36 cellular contexts compared by ENCODE assay signal in genomic region chr17:49873926-49874325, GRCh38. TPM values are rescaled to one million over a fixed set of nuclear protein-coding genes. Genes with fewer than 3 reads are reported as not detected.
"Had no signal": no experiment of that assay in that cellular context is flagged by ENCODE, and none has a peak within 500 bp of the region (broad histone marks: within the 10 kb centered on the region; RNA-seq: fewer than 3 reads in every experiment).

No MANE protein-coding gene starts in this region.

- H3K9me3 Mint-ChIP-seq: dendritic cell treated with granulocyte-macrophage colony-stimulating factor and Interleukin-4, amounts not matched to agents 40 ng/mL and 50 ng/mL, for 4 days; endodermal cell; naive thymus-derived CD8-positive, alpha-beta T cell; nephron progenitor cell had no signal

- H3K4me2 ChIP-seq: hepatocyte had no signal

- H3K36me3 ChIP-seq: colonic mucosa, gastrocnemius medialis, heart left ventricle, lower lobe of right lung, ovary, spleen, stomach, tibial artery, upper lobe of right lung, uterus had no signal

- H3K27ac ChIP-seq: colonic mucosa, epithelial cell of prostate, gastrocnemius medialis, heart left ventricle, hepatocyte, lower lobe of right lung, ovary, psoas muscle, skin epidermis, spleen, stomach, tibial artery, upper lobe of right lung, uterus had no signal

- H3K27ac Mint-ChIP-seq: dendritic cell treated with granulocyte-macrophage colony-stimulating factor and Interleukin-4, amounts not matched to agents 40 ng/mL and 50 ng/mL, for 4 days; endodermal cell; nephron progenitor cell had no signal

- H3K4me3 ChIP-seq: colonic mucosa, gastrocnemius medialis, heart left ventricle, hepatocyte, lower lobe of right lung, ovary, psoas muscle, skin epidermis, spleen, stomach, tibial artery, upper lobe of right lung, uterus had no signal

- ATAC-seq: esophagus mucosa, gastrocnemius medialis, heart left ventricle, left colon, left ventricle myocardium superior, psoas muscle, right cardiac atrium had no signal

- H3K79me2 ChIP-seq: hepatocyte had no signal

- H3K4me3 Mint-ChIP-seq: dendritic cell treated with granulocyte-macrophage colony-stimulating factor and Interleukin-4, amounts not matched to agents 40 ng/mL and 50 ng/mL, for 4 days; endodermal cell; nephron progenitor cell had no signal

- H3K9me3 ChIP-seq: colonic mucosa, gastrocnemius medialis, heart left ventricle, lower lobe of right lung, ovary, psoas muscle, spleen, stomach, tibial artery, upper lobe of right lung, uterus had no signal

- H3K27me3 ChIP-seq: colonic mucosa, gastrocnemius medialis, ovary, tibial artery, uterus had no signal

- DNase-seq: colonic mucosa; effector CD8-positive, alpha-beta T cell; foreskin fibroblast; gastrocnemius medialis; heart left ventricle; kidney glomerular epithelial cell; left colon; left ventricle myocardium superior; lower lobe of right lung; naive thymus-derived CD8-positive, alpha-beta T cell; nephron progenitor cell; occipital lobe; ovary; psoas muscle; spleen; stimulated activated CD4-positive, alpha-beta T cell treated with anti-CD3 and anti-CD28 coated beads, Interleukin-2, amount 100 ng/mL, for 48 hours; stimulated activated CD8-positive, alpha-beta memory T cell treated with anti-CD3 and anti-CD28 coated beads, Interleukin-4, amount 100 ng/mL, for 48 hours; stimulated activated naive CD4-positive, alpha-beta T cell treated with Interleukin-2 at 50 U/mL for 16 hours; stomach; tibial artery; uterus had no signal

- H2AFZ ChIP-seq: hepatocyte had no signal

- H3K4me1 ChIP-seq: colonic mucosa, gastrocnemius medialis, heart left ventricle, lower lobe of right lung, psoas muscle, spleen, stomach, tibial artery, uterus had no signal

RNA-seq across cellular contexts. Expression of gene TAC4, which starts 26.1 kb away (rescaled TPM):
- total RNA-seq: chondrocyte; colonic mucosa; esophagus mucosa; gastrocnemius medialis; glomerular endothelial cell; hepatocyte; left colon; left ventricle myocardium superior; lower lobe of right lung; mesenteric fat pad; myocyte; naive thymus-derived CD8-positive, alpha-beta T cell; occipital lobe; ovary; psoas muscle; renal cortical epithelial cell; spleen; stomach; subcutaneous adipose tissue; temporal lobe; upper lobe of right lung had no signal
